In genomic region chr3:46383211-46383945, GRCh38 we compare ENCODE assay signal across 19 cellular contexts. TPM values are rescaled to one million over a fixed set of nuclear protein-coding genes. Genes with fewer than 3 reads are reported as not detected.
DNase-seq lines count a peak whose midpoint lies in the region; ATAC-seq, FAIRE-seq and TF ChIP-seq lines count a peak whose summit lies in the region.
"Had no signal": no experiment of that assay in that cellular context is flagged by ENCODE, and none has a peak within 500 bp of the region (broad histone marks: within the 10 kb centered on the region; RNA-seq: fewer than 3 reads in every experiment).

No MANE protein-coding gene starts in this region.

- H4K20me1 ChIP-seq in HepG2 (ENCODE audit: insufficient read depth, low read length) = no peaks in the 10 kb centered on the region

- WGBS in right lobe of liver (ENCODE audit: insufficient coverage, low coverage, low lambda C conversion rate, missing lambda C conversion rate) = 66% methylated on average over 4 of the region's 6 CpGs
- WGBS in HepG2 (ENCODE audit: low lambda C conversion rate) = 48% methylated on average over 6 of the region's 6 CpGs
- WGBS in upper lobe of left lung, 2 donors = 32 to 33% methylated on average over 6 of the region's 6 CpGs

- in situ Hi-C loops in HepG2 (cut with HindIII; ENCODE audit: extremely low pct_ligation_motif_present, low pct_unique_long_range_greater_than_20kb) = no loop called here

- FAIRE-seq in HepG2 (lab: Jason Lieb, UNC) = no peak
- FAIRE-seq: bronchial epithelial cell, TTC549 had no signal

- H3K9me3 ChIP-seq in right lobe of liver (no peaks in the 10 kb centered on the region), HepG2 (ENCODE audit: low read length) (no peaks in the 10 kb centered on the region), upper lobe of left lung (no peaks in the 10 kb centered on the region)
- H3K9me3 ChIP-seq: SJSA1, tibial nerve had no signal

- peak in 3 of 4 donors; percentile 15 to 35 (median 28) for ATAC-seq in right lobe of liver
- ATAC-seq in HepG2 = no peak
- ATAC-seq in upper lobe of left lung (ENCODE audit: low FRiP score in 2 of 2) = no peak
- no peak for ATAC-seq in HG02798 (IDR thresholded peaks at IDR 0.05; ENCODE audit: poor library complexity, unreplicated experiment)

- H3K27ac ChIP-seq in right lobe of liver (no peak overlapping the region), HepG2 (ENCODE audit: extremely low read length, insufficient read depth, low read length) (no peak overlapping the region), upper lobe of left lung (peak overlapping the region in 3 of 4 donors; percentile 28 to 70 (median 58))
- H3K27ac ChIP-seq: SJSA1 had no signal

- CTCF ChIA-PET in HepG2 (lab: Yijun Ruan, JAX; ENCODE audit: low intra/inter-chr PET ratio, low total read pairs) = no interaction called here

- H3K4me2 ChIP-seq in HepG2 (ENCODE audit: low read depth, low read length) = no peak overlapping the region

- POLR2A ChIA-PET in HepG2 (lab: Yijun Ruan, JAX) = no interaction called here

- BruUV-seq in HepG2 (replicated peaks; lab: Mats Ljungman, UMichigan) = no TSS peak

- H3K27me3 ChIP-seq in right lobe of liver (no peaks in the 10 kb centered on the region), HepG2 (ENCODE audit: control insufficient read depth in 1 of 2, insufficient read depth in 2 of 2, low read length in 2 of 2) (peaks cover 1 to 3% of the 10 kb centered on the region in 2 experiments; a peak in 1 of 5 replicates), upper lobe of left lung (no peaks in the 10 kb centered on the region)
- H3K27me3 ChIP-seq: SJSA1, tibial nerve had no signal

- no peaks in the 10 kb centered on the region for H3K79me2 ChIP-seq in HepG2 (ENCODE audit: insufficient read depth, low read length)

- H3K36me3 ChIP-seq in right lobe of liver (no peaks in the 10 kb centered on the region), HepG2 (replicated peaks in 1 of 2; ENCODE audit: control insufficient read depth in 1 of 2, insufficient read depth in 2 of 2, low read length in 2 of 2) (no peaks in the 10 kb centered on the region), upper lobe of left lung (no peaks in the 10 kb centered on the region)
- H3K36me3 ChIP-seq: SJSA1, tibial nerve had no signal

- H2AFZ ChIP-seq in HepG2 (ENCODE audit: low read length) = no peak overlapping the region

- no peak for TF ChIP-seq RAD21 in HepG2 (CRISPR knock-in tag; IDR thresholded peaks at IDR 0.05)

- peaks cover 0 to 10% (median 3%) of the 10 kb centered on the region in 4 donors for H3K4me1 ChIP-seq in right lobe of liver
- H3K4me1 ChIP-seq in HepG2 (ENCODE audit: insufficient read depth, low read length) = no peaks in the 10 kb centered on the region
- H3K4me1 ChIP-seq in upper lobe of left lung = peaks cover 44 to 50% (median 46%) of the 10 kb centered on the region in 4 donors

- DNase-seq in right lobe of liver (no peak), HepG2 (ENCODE audit: low spot score) (no peak), MV-4-11 (lab: John Stamatoyannopoulos, UW) (peak; percentile 45), islet precursor cell (peak; percentile 31), upper lobe of left lung (peak in 1 of 2 donors; percentile 73)
- no peak for DNase-seq in activated effector memory CD4-positive, alpha-beta T cell treated with Interleukin-2 at 50 U/mL for 16 hours
- DNase-seq in stimulated activated CD4-positive, alpha-beta T cell treated with anti-CD3 and anti-CD28 coated beads, Interleukin-15, amount 100 ng/mL, for 24 hours = no peak
- DNase-seq: activated naive CD4-positive, alpha-beta T cell treated with Interleukin-2 at 50 U/mL for 16 hours; C1 segment of cervical spinal cord; foreskin melanocyte; NCI-H2081 treated with DMSO at 0.1 percent for 48 hours; NK-92 treated with Interleukin-12 subunit alpha and Interleukin-12 subunit beta, amount 100 ng/mL, for 24 hours had no signal

- TF ChIP-seq POLR2A in right lobe of liver (IDR thresholded peaks at IDR 0.05) (no peak), HepG2 (IDR thresholded peaks at IDR 0.05; ENCODE audit: insufficient read depth in 1 of 2, low read depth in 2 of 2, low read length in 2 of 2) (no peak), upper lobe of left lung (IDR thresholded peaks at IDR 0.05) (no peak)

- H3K4me3 ChIP-seq in right lobe of liver = no peak overlapping the region
- H3K4me3 ChIP-seq in HepG2 (replicated peaks in 1 of 3; ENCODE audit: insufficient read depth in 1 of 3, low read depth in 2 of 3, low read length in 3 of 3) = no peak overlapping the region
- no peak overlapping the region for H3K4me3 ChIP-seq in upper lobe of left lung
- H3K4me3 ChIP-seq: SJSA1, tibial nerve had no signal

- no peak overlapping the region for H3K9ac ChIP-seq in HepG2 (ENCODE audit: insufficient read depth, low read depth, low read length)

- TF ChIP-seq EP300 in HepG2 (IDR thresholded peaks at IDR 0.05; ENCODE audit: low read depth in 2 of 2, low read length in 2 of 2) (no peak), HepG2 (CRISPR knock-in tag; IDR thresholded peaks at IDR 0.05; ENCODE audit: borderline replicate concordance) (no peak), upper lobe of left lung (IDR thresholded peaks at IDR 0.05) (no peak)

- intact Hi-C loops in right lobe of liver (cut with DNase I) (no loop called here), HepG2 (cut with micrococcal nuclease; ENCODE audit: unreplicated experiment) (no loop called here)

- TF ChIP-seq CTCF in right lobe of liver (IDR thresholded peaks at IDR 0.05) = no peak
- TF ChIP-seq CTCF in HepG2 (CRISPR knock-in tag; IDR thresholded peaks at IDR 0.05) = no peak
- no peak for TF ChIP-seq CTCF in upper lobe of left lung (IDR thresholded peaks at IDR 0.05)

RNA-seq across cellular contexts. Expression of gene CCR5, which starts 12.6 kb away (rescaled TPM):
- total RNA-seq in right lobe of liver (1 to 10 TPM in 2 of 6 experiments, under 1 TPM in 4; 0.22 to 2.0 (median 0.43) TPM), HepG2 (2016; rRNA removed; fragmentation: Illumina TruSeq; extraction: Trizol) (not detected in 2 replicates), upper lobe of left lung (1 to 10 TPM in 5 of 6 donors, under 1 TPM in 1; 0.33 to 8.6 (median 3.1) TPM)
- total RNA-seq in HepG2 (2016; cell fraction: cytosol; rRNA removed; fragmentation: Illumina TruSeq; extraction: Trizol; ENCODE audit: low read depth) = not detected in 2 replicates
- total RNA-seq in HepG2 (2016; cell fraction: insoluble cytoplasmic fraction; rRNA removed; fragmentation: Illumina TruSeq; extraction: Trizol) = not detected in 2 replicates
- not detected in 2 replicates for total RNA-seq in HepG2 (2016; cell fraction: membrane; rRNA removed; fragmentation: Illumina TruSeq; extraction: Trizol)
- not detected in 2 replicates for total RNA-seq in HepG2 (2016; cell fraction: nucleus; rRNA removed; fragmentation: Illumina TruSeq; extraction: Trizol)
- polyA plus RNA-seq in HepG2 (2011; rRNA removed) = not detected in 2 replicates
- not detected in 2 replicates for polyA plus RNA-seq in HepG2 (2011; cell fraction: cytosol; rRNA removed)
- not detected in 2 replicates for polyA plus RNA-seq in HepG2 (2011; cell fraction: nucleus; rRNA removed)
- not detected in 2 replicates for polyA plus RNA-seq in HepG2 (2012)
- polyA plus RNA-seq in HepG2 (2016; cell fraction: cytosol; fragmentation: Illumina TruSeq; extraction: Trizol; ENCODE audit: low read depth) = not detected in 2 replicates
- not detected in 2 replicates for polyA plus RNA-seq in HepG2 (2016; cell fraction: insoluble cytoplasmic fraction; fragmentation: Illumina TruSeq; extraction: Trizol; ENCODE audit: low read depth)
- not detected in 2 replicates for polyA plus RNA-seq in HepG2 (2016; cell fraction: membrane; fragmentation: Illumina TruSeq; extraction: Trizol; ENCODE audit: low read depth)
- not detected in 2 replicates for polyA plus RNA-seq in HepG2 (2016; cell fraction: nucleus; fragmentation: Illumina TruSeq; extraction: Trizol; ENCODE audit: insufficient read depth, low read depth)
- polyA minus RNA-seq in HepG2 (2011; rRNA and poly(A)+ RNA removed; ENCODE audit: low replicate concordance) = not detected in 2 replicates
- not detected in 2 replicates for polyA minus RNA-seq in HepG2 (2011; cell fraction: cytosol; rRNA and poly(A)+ RNA removed)
- not detected in 2 replicates for polyA minus RNA-seq in HepG2 (2011; cell fraction: nucleus; rRNA and poly(A)+ RNA removed)
- total RNA-seq: bronchial epithelial cell, Daoy, osteoblast, SJSA1 had no signal

RNA-seq across cellular contexts. Expression of gene CCRL2, which starts 23.7 kb away (rescaled TPM):
- total RNA-seq in right lobe of liver = 1 to 10 TPM in 3 of 6 experiments, under 1 TPM in 3; 0.30 to 2.8 (median 1.3) TPM
- total RNA-seq in HepG2 (2016; rRNA removed; fragmentation: Illumina TruSeq; extraction: Trizol) = not detected in 2 replicates
- not detected in 2 replicates for total RNA-seq in HepG2 (2016; cell fraction: cytosol; rRNA removed; fragmentation: Illumina TruSeq; extraction: Trizol; ENCODE audit: low read depth)
- total RNA-seq in HepG2 (2016; cell fraction: insoluble cytoplasmic fraction; rRNA removed; fragmentation: Illumina TruSeq; extraction: Trizol) = not detected in 2 replicates
- not detected in 2 replicates for total RNA-seq in HepG2 (2016; cell fraction: membrane; rRNA removed; fragmentation: Illumina TruSeq; extraction: Trizol)
- not detected in 2 replicates for total RNA-seq in HepG2 (2016; cell fraction: nucleus; rRNA removed; fragmentation: Illumina TruSeq; extraction: Trizol)
- polyA plus RNA-seq in HepG2 (2011; rRNA removed) = not detected in 2 replicates
- polyA plus RNA-seq in HepG2 (2011; cell fraction: cytosol; rRNA removed) = not detected in 2 replicates
- polyA plus RNA-seq in HepG2 (2011; cell fraction: nucleus; rRNA removed) = not detected in 2 replicates
- polyA plus RNA-seq in HepG2 (2012) = not detected in 2 replicates
- not detected in 2 replicates for polyA plus RNA-seq in HepG2 (2016; cell fraction: cytosol; fragmentation: Illumina TruSeq; extraction: Trizol; ENCODE audit: low read depth)
- not detected in 2 replicates for polyA plus RNA-seq in HepG2 (2016; cell fraction: insoluble cytoplasmic fraction; fragmentation: Illumina TruSeq; extraction: Trizol; ENCODE audit: low read depth)
- not detected in 2 replicates for polyA plus RNA-seq in HepG2 (2016; cell fraction: membrane; fragmentation: Illumina TruSeq; extraction: Trizol; ENCODE audit: low read depth)
- not detected in 2 replicates for polyA plus RNA-seq in HepG2 (2016; cell fraction: nucleus; fragmentation: Illumina TruSeq; extraction: Trizol; ENCODE audit: insufficient read depth, low read depth)
- 1.0 and 3.6 TPM in 2 replicates for polyA minus RNA-seq in HepG2 (2011; rRNA and poly(A)+ RNA removed; ENCODE audit: low replicate concordance)
- polyA minus RNA-seq in HepG2 (2011; cell fraction: cytosol; rRNA and poly(A)+ RNA removed) = not detected in 2 replicates
- polyA minus RNA-seq in HepG2 (2011; cell fraction: nucleus; rRNA and poly(A)+ RNA removed) = not detected in 2 replicates
- 10 to 100 TPM in 4 of 6 donors, 1 to 10 TPM in 2; 4.2 to 25.5 (median 13.7) TPM for total RNA-seq in upper lobe of left lung

RNA-seq across cellular contexts. Expression of gene CCR2, which starts 29.5 kb away (rescaled TPM):
- 1 to 10 TPM in 3 of 6 experiments, under 1 TPM in 3; 0.66 to 1.5 (median 0.92) TPM for total RNA-seq in right lobe of liver
- total RNA-seq in HepG2 (2016; rRNA removed; fragmentation: Illumina TruSeq; extraction: Trizol) = not detected in 2 replicates
- not detected in 2 replicates for total RNA-seq in HepG2 (2016; cell fraction: cytosol; rRNA removed; fragmentation: Illumina TruSeq; extraction: Trizol; ENCODE audit: low read depth)
- total RNA-seq in HepG2 (2016; cell fraction: insoluble cytoplasmic fraction; rRNA removed; fragmentation: Illumina TruSeq; extraction: Trizol) = not detected in 2 replicates
- not detected in 2 replicates for total RNA-seq in HepG2 (2016; cell fraction: membrane; rRNA removed; fragmentation: Illumina TruSeq; extraction: Trizol)
- not detected in 2 replicates for total RNA-seq in HepG2 (2016; cell fraction: nucleus; rRNA removed; fragmentation: Illumina TruSeq; extraction: Trizol)
- not detected in 2 replicates for polyA plus RNA-seq in HepG2 (2011; rRNA removed)
- polyA plus RNA-seq in HepG2 (2011; cell fraction: cytosol; rRNA removed) = not detected in 2 replicates
- polyA plus RNA-seq in HepG2 (2011; cell fraction: nucleus; rRNA removed) = not detected in 2 replicates
- polyA plus RNA-seq in HepG2 (2012) = not detected in 2 replicates
- polyA plus RNA-seq in HepG2 (2016; cell fraction: cytosol; fragmentation: Illumina TruSeq; extraction: Trizol; ENCODE audit: low read depth) = not detected in 2 replicates
- not detected in 2 replicates for polyA plus RNA-seq in HepG2 (2016; cell fraction: insoluble cytoplasmic fraction; fragmentation: Illumina TruSeq; extraction: Trizol; ENCODE audit: low read depth)
- not detected in 2 replicates for polyA plus RNA-seq in HepG2 (2016; cell fraction: membrane; fragmentation: Illumina TruSeq; extraction: Trizol; ENCODE audit: low read depth)
- polyA plus RNA-seq in HepG2 (2016; cell fraction: nucleus; fragmentation: Illumina TruSeq; extraction: Trizol; ENCODE audit: insufficient read depth, low read depth) = not detected in 2 replicates
- polyA minus RNA-seq in HepG2 (2011; rRNA and poly(A)+ RNA removed; ENCODE audit: low replicate concordance) = not detected in 2 replicates
- not detected in 2 replicates for polyA minus RNA-seq in HepG2 (2011; cell fraction: cytosol; rRNA and poly(A)+ RNA removed)
- polyA minus RNA-seq in HepG2 (2011; cell fraction: nucleus; rRNA and poly(A)+ RNA removed) = not detected in 2 replicates
- total RNA-seq in upper lobe of left lung = 10 to 100 TPM in 1 of 6 donors, 1 to 10 TPM in 5; 2.1 to 27.8 (median 6.6) TPM
- total RNA-seq: bronchial epithelial cell, Daoy, osteoblast, SJSA1 had no signal

Comparison
In these comparisons a context has a peak if more than half of its experiments do, and no peak if none do; other contexts are left out.
1. ATAC-seq: peak in right lobe of liver (3 of 4); none in HepG2 (single experiment), upper lobe of left lung (0 of 2) and HG02798 (single experiment).
2. DNase-seq: peak in MV-4-11 (single experiment) and islet precursor cell (single experiment); none in right lobe of liver (0 of 3), HepG2 (single experiment), activated effector memory CD4-positive, alpha-beta T cell treated with Interleukin-2 at 50 U/mL for 16 hours (single experiment) and stimulated activated CD4-positive, alpha-beta T cell treated with anti-CD3 and anti-CD28 coated beads, Interleukin-15, amount 100 ng/mL, for 24 hours (single experiment).
3. H3K27ac ChIP-seq: peak in upper lobe of left lung (3 of 4); none in right lobe of liver (0 of 3) and HepG2 (single experiment).